11 cellular contexts compared by ENCODE assay signal in genomic region chr6:11766589-11767450, GRCh38. TPM values are rescaled to one million over a fixed set of nuclear protein-coding genes. Genes with fewer than 3 reads are reported as not detected.
DNase-seq lines count a peak whose midpoint lies in the region; ATAC-seq, FAIRE-seq and TF ChIP-seq lines count a peak whose summit lies in the region.
"Had no signal": no experiment of that assay in that cellular context is flagged by ENCODE, and none has a peak within 500 bp of the region (broad histone marks: within the 10 kb centered on the region; RNA-seq: fewer than 3 reads in every experiment).

No MANE protein-coding gene starts in this region.

- H3K27me3 ChIP-seq in esophagus squamous epithelium (no peaks in the 10 kb centered on the region), pancreas (no peaks in the 10 kb centered on the region)

- ATAC-seq in pancreas (peak; percentile 62 to 76 (median 70)), HG03442 (IDR thresholded peaks at IDR 0.05; ENCODE audit: unreplicated experiment) (no peak), HG03135 (IDR thresholded peaks at IDR 0.05; ENCODE audit: unreplicated experiment) (no peak)

- H3K36me3 ChIP-seq in esophagus squamous epithelium (no peaks in the 10 kb centered on the region), pancreas (no peaks in the 10 kb centered on the region)

- peaks cover 29 to 72% (median 48%) of the 10 kb centered on the region in 3 donors for H3K4me1 ChIP-seq in esophagus squamous epithelium
- peaks cover 26 to 57% (median 41%) of the 10 kb centered on the region in 3 donors for H3K4me1 ChIP-seq in pancreas

- H3K9me3 ChIP-seq in esophagus squamous epithelium (no peaks in the 10 kb centered on the region), pancreas (no peaks in the 10 kb centered on the region)

- intact Hi-C loops in esophagus squamous epithelium (cut with DNase I), result no loop called here
- intact Hi-C loops in pancreas (cut with DNase I), result no loop called here

- TF ChIP-seq CTCF in esophagus squamous epithelium (IDR thresholded peaks at IDR 0.05) (no peak), pancreas (IDR thresholded peaks at IDR 0.05) (no peak)

- peak overlapping the region; percentile 41 to 73 (median 60) for H3K27ac ChIP-seq in esophagus squamous epithelium
- peak overlapping the region; percentile 19 to 87 (median 49) for H3K27ac ChIP-seq in pancreas
- H3K27ac ChIP-seq: KMS-11 had no signal

- FAIRE-seq in pancreas (lab: Jason Lieb, UNC), result no peak

- TF ChIP-seq POLR2A in esophagus squamous epithelium (IDR thresholded peaks at IDR 0.05), result no peak

- H3K4me3 ChIP-seq in esophagus squamous epithelium (no peak overlapping the region), pancreas (no peak overlapping the region)

- DNase-seq in DMS53 treated with DMSO at 0.1 percent for 48 hours (lab: John Stamatoyannopoulos, UW; ENCODE audit: unreplicated experiment) (peak; percentile 21), RKO (ENCODE audit: low spot score) (peak; percentile 95), esophagus squamous epithelium (lab: John Stamatoyannopoulos, UW) (no peak), pancreas (peak in 3 of 6 donors; percentile 22 to 48 (median 40)), NCI-H2171 treated with DMSO at 0.1 percent for 48 hours (lab: John Stamatoyannopoulos, UW) (no peak)
- DNase-seq in activated CD4-positive, alpha-beta T cell treated with anti-CD3 and anti-CD28 coated beads, Interleukin-2, amount 50 U/mL, for 48 hours, result no peak
- DNase-seq: SHP77, substantia nigra had no signal

- 53 to 56% methylated on average over 8 of the region's 8 CpGs for WGBS in esophagus squamous epithelium, 2 donors
- 51 to 53% methylated on average over 8 of the region's 8 CpGs for WGBS in pancreas, 2 donors

RNA-seq across cellular contexts. Expression of gene ADTRP, which starts 11.8 kb away (rescaled TPM):
- total RNA-seq in esophagus squamous epithelium, result 1 to 10 TPM in 2 of 4 donors, under 1 TPM in 2; 0.76 to 2.5 (median 1.6) TPM
- total RNA-seq in pancreas, result under 1 TPM in 4 of 6 donors, not detected in 2; 0.09 to 0.44 (median 0.18) TPM
- under 1 TPM in 1 of 2 donors, not detected in 1; 0.34 TPM for polyA plus RNA-seq in pancreas

Comparison
In these comparisons a context has a peak if more than half of its experiments do, and no peak if none do; other contexts are left out.
1. DNase-seq: peak in DMS53 treated with DMSO at 0.1 percent for 48 hours (single experiment) and RKO (single experiment); none in esophagus squamous epithelium (single experiment), NCI-H2171 treated with DMSO at 0.1 percent for 48 hours (single experiment) and activated CD4-positive, alpha-beta T cell treated with anti-CD3 and anti-CD28 coated beads, Interleukin-2, amount 50 U/mL, for 48 hours (0 of 2).
2. ATAC-seq: peak in pancreas (4 of 4); none in HG03442 (single experiment) and HG03135 (single experiment).